Comparison of ENCODE assay signal across 36 cellular contexts in the genomic region with DNA sequence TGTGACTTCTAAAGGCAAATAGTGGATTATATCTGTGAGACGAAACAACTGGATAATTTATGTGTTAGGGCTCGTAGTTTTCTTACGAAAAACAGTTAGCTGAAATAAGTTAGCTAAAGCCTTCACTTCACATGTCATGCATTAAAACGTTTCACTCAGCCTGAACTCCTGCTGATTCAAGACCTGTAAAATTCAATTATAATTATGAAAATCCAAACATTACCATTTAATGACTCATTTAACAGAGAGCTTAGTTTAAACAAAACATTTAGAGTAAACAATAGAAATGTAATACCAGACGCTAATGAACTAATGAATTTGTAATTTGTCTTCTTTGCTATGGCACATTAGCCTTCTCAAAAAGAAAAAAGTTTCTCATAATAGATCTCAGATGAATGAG. TPM values are rescaled to one million over a fixed set of nuclear protein-coding genes. Genes with fewer than 3 reads are reported as not detected.
"Had no signal": no experiment of that assay in that cellular context is flagged by ENCODE, and none has a peak within 500 bp of the region (broad histone marks: within the 10 kb centered on the region; RNA-seq: fewer than 3 reads in every experiment).

No MANE protein-coding gene starts in this region.

- H3K4me1 ChIP-seq: adrenal gland, body of pancreas, colonic mucosa, heart left ventricle had no signal

- H3K27ac Mint-ChIP-seq: activated CD4-positive, alpha-beta memory T cell treated with anti-CD3 and anti-CD28 coated beads for 36 hours; activated CD4-positive, alpha-beta T cell treated with anti-CD3 and anti-CD28 coated beads for 36 hours; activated CD4-positive, alpha-beta T cell treated with anti-CD3 and anti-CD28 coated beads, Interleukin-2, amount 10 ng/mL, durations not matched to agents 24 days and 14 days; activated CD8-positive, alpha-beta memory T cell treated with anti-CD3 and anti-CD28 coated beads, Interleukin-2, amount 10 ng/mL, durations not matched to agents 7 days and 5 days; activated CD8-positive, alpha-beta T cell treated with anti-CD3 and anti-CD28 coated beads, Interleukin-2, amount 10 ng/mL, durations not matched to agents 7 days and 5 days; activated naive CD4-positive, alpha-beta T cell treated with anti-CD3 and anti-CD28 coated beads for 36 hours; activated naive CD4-positive, alpha-beta T cell treated with anti-CD3 and anti-CD28 coated beads, Interleukin-2, amount 50 U/mL, for 24 hours; activated naive CD8-positive, alpha-beta T cell treated with anti-CD3 and anti-CD28 coated beads for 36 hours; activated naive CD8-positive, alpha-beta T cell treated with anti-CD3 and anti-CD28 coated beads, Interleukin-2, amount 50 U/mL, for 24 hours; activated T-helper 1 cell treated with anti-CD3 and anti-CD28 coated beads, Interleukin-12 subunit alpha, Interleukin-12 subunit beta, Interleukin-2, Interleukin-4 antibody, amounts not matched to agents 30 ng/mL and 10 ng/mL and 1 ng/mL, durations not matched to agents 14 hours and 24 hours and 36 hours; activated T-helper 2 cell treated with anti-CD3 and anti-CD28 coated beads, Interferon-gamma antibody, Interleukin-2, Interleukin-4, amounts not matched to agents 10 μg/mL and 5 μg/mL and 100 μg/mL, durations not matched to agents 14 hours and 24 hours and 36 hours; endodermal cell; T-helper 17 cell; T-helper 2 cell treated with Interferon-gamma antibody and Interleukin-4, amounts not matched to agents 5 μg/mL and 100 μg/mL, for 36 hours had no signal

- H3K9me3 ChIP-seq: adrenal gland, body of pancreas, colonic mucosa, gastrocnemius medialis, heart left ventricle had no signal

- H3K4me3 Mint-ChIP-seq: activated CD4-positive, alpha-beta memory T cell treated with anti-CD3 and anti-CD28 coated beads for 36 hours; activated CD4-positive, alpha-beta T cell treated with anti-CD3 and anti-CD28 coated beads for 36 hours; activated CD4-positive, alpha-beta T cell treated with anti-CD3 and anti-CD28 coated beads, Interleukin-2, amount 10 ng/mL, durations not matched to agents 24 days and 14 days; activated CD8-positive, alpha-beta memory T cell treated with anti-CD3 and anti-CD28 coated beads, Interleukin-2, amount 10 ng/mL, durations not matched to agents 7 days and 5 days; activated CD8-positive, alpha-beta T cell treated with anti-CD3 and anti-CD28 coated beads, Interleukin-2, amount 10 ng/mL, durations not matched to agents 7 days and 5 days; activated naive CD4-positive, alpha-beta T cell treated with anti-CD3 and anti-CD28 coated beads for 36 hours; activated naive CD4-positive, alpha-beta T cell treated with anti-CD3 and anti-CD28 coated beads, Interleukin-2, amount 50 U/mL, for 24 hours; activated naive CD8-positive, alpha-beta T cell treated with anti-CD3 and anti-CD28 coated beads for 36 hours; activated naive CD8-positive, alpha-beta T cell treated with anti-CD3 and anti-CD28 coated beads, Interleukin-2, amount 50 U/mL, for 24 hours; activated T-helper 1 cell treated with anti-CD3 and anti-CD28 coated beads, Interleukin-12 subunit alpha, Interleukin-12 subunit beta, Interleukin-2, Interleukin-4 antibody, amounts not matched to agents 30 ng/mL and 10 ng/mL and 1 ng/mL, durations not matched to agents 14 hours and 24 hours and 36 hours; endodermal cell; T-helper 17 cell; T-helper 2 cell treated with Interferon-gamma antibody and Interleukin-4, amounts not matched to agents 5 μg/mL and 100 μg/mL, for 36 hours had no signal

- H3K27me3 ChIP-seq: adrenal gland, body of pancreas, cardiac muscle cell, colonic mucosa, gastrocnemius medialis had no signal

- H3K9me3 Mint-ChIP-seq: activated CD4-positive, alpha-beta memory T cell treated with anti-CD3 and anti-CD28 coated beads for 36 hours; activated CD4-positive, alpha-beta T cell treated with anti-CD3 and anti-CD28 coated beads, Interleukin-2, amount 10 ng/mL, durations not matched to agents 24 days and 14 days; activated naive CD4-positive, alpha-beta T cell treated with anti-CD3 and anti-CD28 coated beads for 36 hours; activated naive CD4-positive, alpha-beta T cell treated with anti-CD3 and anti-CD28 coated beads, Interleukin-2, amount 50 U/mL, for 24 hours; activated naive CD8-positive, alpha-beta T cell treated with anti-CD3 and anti-CD28 coated beads for 36 hours; activated naive CD8-positive, alpha-beta T cell treated with anti-CD3 and anti-CD28 coated beads, Interleukin-2, amount 50 U/mL, for 24 hours; activated T-helper 1 cell treated with anti-CD3 and anti-CD28 coated beads, Interleukin-12 subunit alpha, Interleukin-12 subunit beta, Interleukin-2, Interleukin-4 antibody, amounts not matched to agents 30 ng/mL and 10 ng/mL and 1 ng/mL, durations not matched to agents 14 hours and 24 hours and 36 hours; activated T-helper 2 cell treated with anti-CD3 and anti-CD28 coated beads, Interferon-gamma antibody, Interleukin-2, Interleukin-4, amounts not matched to agents 10 μg/mL and 5 μg/mL and 100 μg/mL, durations not matched to agents 14 hours and 24 hours and 36 hours; endodermal cell; T-helper 2 cell treated with Interferon-gamma antibody and Interleukin-4, amounts not matched to agents 5 μg/mL and 100 μg/mL, for 36 hours had no signal

- H3K27ac ChIP-seq: adrenal gland, body of pancreas, cardiac muscle cell, colonic mucosa, gastrocnemius medialis, heart left ventricle had no signal

- H3K4me1 Mint-ChIP-seq: activated CD4-positive, alpha-beta T cell treated with anti-CD3 and anti-CD28 coated beads for 36 hours; activated CD4-positive, alpha-beta T cell treated with anti-CD3 and anti-CD28 coated beads, Interleukin-2, amount 10 ng/mL, durations not matched to agents 24 days and 14 days; activated CD8-positive, alpha-beta memory T cell treated with anti-CD3 and anti-CD28 coated beads, Interleukin-2, amount 10 ng/mL, durations not matched to agents 7 days and 5 days; activated naive CD4-positive, alpha-beta T cell treated with anti-CD3 and anti-CD28 coated beads, Interleukin-2, amount 50 U/mL, for 24 hours; activated naive CD8-positive, alpha-beta T cell treated with anti-CD3 and anti-CD28 coated beads for 36 hours; activated naive CD8-positive, alpha-beta T cell treated with anti-CD3 and anti-CD28 coated beads, Interleukin-2, amount 50 U/mL, for 24 hours; T-helper 17 cell had no signal

- ATAC-seq: activated CD4-positive, alpha-beta T cell treated with anti-CD3 and anti-CD28 coated beads for 36 hours; activated CD8-positive, alpha-beta memory T cell treated with anti-CD3 and anti-CD28 coated beads, Interleukin-2, amount 10 ng/mL, durations not matched to agents 7 days and 5 days; activated CD8-positive, alpha-beta T cell treated with anti-CD3 and anti-CD28 coated beads, Interleukin-2, amount 10 ng/mL, durations not matched to agents 7 days and 5 days; activated naive CD8-positive, alpha-beta T cell treated with anti-CD3 and anti-CD28 coated beads, Interleukin-2, amount 50 U/mL, for 24 hours; body of pancreas; esophagus mucosa; gastrocnemius medialis; heart left ventricle; T-helper 17 cell had no signal

- H3K36me3 ChIP-seq: adrenal gland, cardiac muscle cell, colonic mucosa, gastrocnemius medialis, heart left ventricle had no signal

- H3K4me3 ChIP-seq: adrenal gland, body of pancreas, cardiac muscle cell, colonic mucosa, gastrocnemius medialis, heart left ventricle had no signal

- DNase-seq: activated CD4-positive, alpha-beta memory T cell treated with anti-CD3 and anti-CD28 coated beads for 36 hours; activated CD4-positive, alpha-beta T cell treated with anti-CD3 and anti-CD28 coated beads for 36 hours; activated CD4-positive, alpha-beta T cell treated with anti-CD3 and anti-CD28 coated beads, Interleukin-2, amount 10 ng/mL, durations not matched to agents 24 days and 14 days; activated CD4-positive, CD25-positive, alpha-beta regulatory T cell; activated CD4-positive, CD25-positive, alpha-beta regulatory T cell treated with anti-CD3 and anti-CD28 coated beads, Interleukin-2, amount 50 U/mL, for 72 hours; activated CD8-positive, alpha-beta memory T cell treated with anti-CD3 and anti-CD28 coated beads, Interleukin-2, amount 10 ng/mL, durations not matched to agents 7 days and 5 days; activated CD8-positive, alpha-beta memory T cell treated with anti-CD3 and anti-CD28 coated beads, Interleukin-2, amount 50 U/mL, for 4 hours; activated CD8-positive, alpha-beta T cell treated with anti-CD3 and anti-CD28 coated beads, Interleukin-2, amount 10 ng/mL, durations not matched to agents 7 days and 5 days; activated effector memory CD4-positive, alpha-beta T cell treated with anti-CD3 and anti-CD28 coated beads, Interleukin-2, amount 50 U/mL, for 16 hours; activated naive CD4-positive, alpha-beta T cell treated with anti-CD3 and anti-CD28 coated beads for 36 hours; activated naive CD8-positive, alpha-beta T cell treated with anti-CD3 and anti-CD28 coated beads for 36 hours; activated naive CD8-positive, alpha-beta T cell treated with anti-CD3 and anti-CD28 coated beads, Interleukin-2, amount 50 U/mL, for 24 hours; activated T-cell treated with anti-CD3 and anti-CD28 coated beads, Interleukin-2, amount 50 U/mL, for 1 hour; activated T-cell treated with anti-CD3 and anti-CD28 coated beads, Interleukin-2, amount 50 U/mL, for 48 hours; adrenal gland; amygdala; aorta; body of pancreas; central memory CD4-positive, alpha-beta T cell; cerebellar nuclear complex; colonic mucosa; effector CD8-positive, alpha-beta T cell; endodermal cell; foreskin fibroblast; gastrocnemius medialis; glutamatergic neuron; heart left ventricle; T-helper 17 cell; T1000 had no signal

RNA-seq across cellular contexts. Expression of gene TAL2, which starts 1.7 kb away (rescaled TPM):
- total RNA-seq: activated CD4-positive, alpha-beta memory T cell treated with anti-CD3 and anti-CD28 coated beads for 36 hours; activated CD4-positive, alpha-beta T cell treated with anti-CD3 and anti-CD28 coated beads for 36 hours; activated CD4-positive, alpha-beta T cell treated with anti-CD3 and anti-CD28 coated beads, Interleukin-2, amount 10 ng/mL, durations not matched to agents 24 days and 14 days; activated naive CD4-positive, alpha-beta T cell treated with anti-CD3 and anti-CD28 coated beads for 36 hours; activated naive CD8-positive, alpha-beta T cell treated with anti-CD3 and anti-CD28 coated beads for 36 hours; activated T-helper 2 cell treated with anti-CD3 and anti-CD28 coated beads, Interferon-gamma antibody, Interleukin-2, Interleukin-4, amounts not matched to agents 10 μg/mL and 5 μg/mL and 100 μg/mL, durations not matched to agents 14 hours and 24 hours and 36 hours; adrenal gland; aorta; body of pancreas; cardiac muscle cell; colonic mucosa; epithelial cell of proximal tubule; esophagus mucosa; gastrocnemius medialis; heart left ventricle; T-helper 17 cell had no signal
- polyA plus RNA-seq: aorta had no signal
